In the genomic region with DNA sequence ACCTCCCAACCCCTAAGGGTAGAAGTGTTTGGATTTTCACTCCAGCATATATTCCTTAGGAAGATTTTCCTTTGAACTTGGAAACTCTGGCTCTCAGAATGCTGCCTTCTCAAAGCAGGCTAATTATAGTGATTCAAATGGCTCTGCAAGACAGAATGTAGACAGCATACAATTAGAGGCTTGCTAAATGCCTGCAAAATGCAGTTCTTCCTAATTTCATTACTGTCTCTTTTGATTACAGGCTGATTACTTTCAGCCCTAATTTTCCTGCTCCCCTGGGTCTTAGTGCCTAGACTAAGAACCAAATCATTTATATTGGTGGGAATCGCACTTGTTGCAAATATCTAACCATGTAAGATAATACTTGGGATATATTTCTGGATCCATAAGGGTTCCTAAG, we compare ENCODE assay signal across 17 cellular contexts. TPM values are rescaled to one million over a fixed set of nuclear protein-coding genes. Genes with fewer than 3 reads are reported as not detected.
DNase-seq lines count a peak whose midpoint lies in the region; TF ChIP-seq lines count a peak whose summit lies in the region.
"Had no signal": no experiment of that assay in that cellular context is flagged by ENCODE, and none has a peak within 500 bp of the region (broad histone marks: within the 10 kb centered on the region; RNA-seq: fewer than 3 reads in every experiment).

No MANE protein-coding gene starts in this region.

- no peaks in the 10 kb centered on the region for H3K9me3 Mint-ChIP-seq in immature natural killer cell
- H3K9me3 Mint-ChIP-seq: CD4-positive, alpha-beta T cell; CD8-positive, alpha-beta memory T cell had no signal

- DNase-seq in NCI-H2227 treated with DMSO at 0.1 percent for 48 hours (lab: John Stamatoyannopoulos, UW), result peak; percentile 25
- DNase-seq in NCI-H2227 (lab: John Stamatoyannopoulos, UW; ENCODE audit: unreplicated experiment), result no peak
- no peak for DNase-seq in SK-N-SH
- no peak for DNase-seq in mesendoderm
- DNase-seq in immature natural killer cell, result no peak
- no peak for DNase-seq in activated CD4-positive, alpha-beta T cell treated with anti-CD3 and anti-CD28 coated beads, Interleukin-2, amount 50 U/mL, for 1 hour
- DNase-seq: CD4-positive, alpha-beta T cell; CD8-positive, alpha-beta memory T cell; DMS 273 treated with DMSO at 0.1 percent for 48 hours; DMS79 treated with DMSO at 0.1 percent for 48 hours; GOT3; H7; HCEC 1CT had no signal

- H3K27ac ChIP-seq in SK-N-SH (ENCODE audit: low read depth in 2 of 2, low read length in 1 of 2), result peak overlapping the region in 1 of 2 experiments; percentile 90; a peak in 2 of 4 replicates
- no peak overlapping the region for H3K27ac ChIP-seq in mesendoderm (ENCODE audit: low read depth, low read length)
- H3K27ac ChIP-seq: 22Rv1; BLaER1 treated with 17β-estradiol and CSF1 and Interleukin-3, amounts not matched to agents 10 nM and 100 nM had no signal

- no peak overlapping the region for H3K4me2 ChIP-seq in SK-N-SH
- H3K4me2 ChIP-seq in mesendoderm (ENCODE audit: low read length), result no peak overlapping the region
- H3K4me2 ChIP-seq: BLaER1 treated with 17β-estradiol and CSF1 and Interleukin-3, amounts not matched to agents 10 nM and 100 nM had no signal

- H2AK5ac ChIP-seq in mesendoderm (ENCODE audit: low read length), result no peak overlapping the region

- H4K5ac ChIP-seq in mesendoderm (ENCODE audit: low read length), result no peak overlapping the region

- no peaks in the 10 kb centered on the region for H3K79me1 ChIP-seq in mesendoderm (ENCODE audit: low read length)

- H3K18ac ChIP-seq in mesendoderm (ENCODE audit: low read length), result peak overlapping the region; percentile 87

- H3K4me3 Mint-ChIP-seq in immature natural killer cell, result no peak overlapping the region
- H3K4me3 Mint-ChIP-seq: B cell; CD14-positive monocyte; CD4-positive, alpha-beta T cell; CD8-positive, alpha-beta memory T cell had no signal

- H2BK5ac ChIP-seq in mesendoderm (ENCODE audit: low read length), result no peak overlapping the region

- no peak overlapping the region for H4K8ac ChIP-seq in mesendoderm (ENCODE audit: low read depth, low read length)

- no peaks in the 10 kb centered on the region for H3K36me3 ChIP-seq in SK-N-SH (replicated peaks in 1 of 2; ENCODE audit: control insufficient read depth in 1 of 2, insufficient read depth in 2 of 2, low read length in 1 of 2)
- H3K36me3 ChIP-seq in mesendoderm (ENCODE audit: control insufficient read depth, insufficient read depth, low read length), result no peaks in the 10 kb centered on the region
- H3K36me3 ChIP-seq: BLaER1 treated with 17β-estradiol and CSF1 and Interleukin-3, amounts not matched to agents 10 nM and 100 nM had no signal

- no peaks in the 10 kb centered on the region for H3K9me3 ChIP-seq in SK-N-SH
- H3K9me3 ChIP-seq: BLaER1 treated with 17β-estradiol and CSF1 and Interleukin-3, amounts not matched to agents 10 nM and 100 nM had no signal

- POLR2A ChIA-PET in SK-N-SH (lab: Yijun Ruan, JAX), result no interaction called here

- H4K20me1 ChIP-seq in SK-N-SH (ENCODE audit: insufficient read depth), result no peaks in the 10 kb centered on the region
- H4K20me1 ChIP-seq: BLaER1 treated with 17β-estradiol and CSF1 and Interleukin-3, amounts not matched to agents 10 nM and 100 nM had no signal

- no peaks in the 10 kb centered on the region for H3K4me1 Mint-ChIP-seq in immature natural killer cell
- H3K4me1 Mint-ChIP-seq: B cell; CD8-positive, alpha-beta memory T cell had no signal

- no peak overlapping the region for H2BK120ac ChIP-seq in mesendoderm (ENCODE audit: low read depth, low read length)

- no peaks in the 10 kb centered on the region for H3K27me3 Mint-ChIP-seq in immature natural killer cell (ENCODE audit: low read depth in 3 of 3)
- H3K27me3 Mint-ChIP-seq: B cell; CD4-positive, alpha-beta T cell; CD8-positive, alpha-beta memory T cell had no signal

- no peak overlapping the region for H3K56ac ChIP-seq in mesendoderm (ENCODE audit: low read length)

- H3K36me3 Mint-ChIP-seq in immature natural killer cell, result no peaks in the 10 kb centered on the region
- H3K36me3 Mint-ChIP-seq: CD14-positive monocyte; CD8-positive, alpha-beta memory T cell had no signal

- CTCF ChIA-PET in SK-N-SH (lab: Yijun Ruan, JAX), result no interaction called here

- no peak for TF ChIP-seq RAD21 in SK-N-SH (IDR thresholded peaks at IDR 0.05; ENCODE audit: low read length)

- H3K79me2 ChIP-seq in SK-N-SH (ENCODE audit: insufficient read depth), result no peaks in the 10 kb centered on the region
- H3K79me2 ChIP-seq in mesendoderm (ENCODE audit: control insufficient read depth, insufficient read depth, low read length), result no peaks in the 10 kb centered on the region

- no peaks in the 10 kb centered on the region for H3F3A ChIP-seq in SK-N-SH (replicated peaks; ENCODE audit: insufficient read depth)

- 56% methylated on average over 1 of the region's 1 CpG for WGBS in SK-N-SH (ENCODE audit: low lambda C conversion rate)
- no CpG with 5 or more reads among the region's 1 CpG for WGBS in mesendoderm (ENCODE audit: extremely low coverage, insufficient coverage, low lambda C conversion rate)

- no peaks in the 10 kb centered on the region for H3K9me2 ChIP-seq in SK-N-SH

- peak in 1 of 2 experiments; percentile 87; a peak in 2 of 4 replicates for TF ChIP-seq EP300 in SK-N-SH (IDR thresholded peaks at IDR 0.05; ENCODE audit: borderline replicate concordance in 1 of 2, low read depth in 1 of 2, low read length in 1 of 2)

- H3K27ac Mint-ChIP-seq in immature natural killer cell, result no peak overlapping the region
- H3K27ac Mint-ChIP-seq: B cell; CD14-positive monocyte; CD4-positive, alpha-beta T cell; CD8-positive, alpha-beta memory T cell had no signal

- H2AFZ ChIP-seq in SK-N-SH (ENCODE audit: low read depth), result no peak overlapping the region

- H3K4me1 ChIP-seq in SK-N-SH (ENCODE audit: control insufficient read depth in 1 of 2, insufficient read depth in 2 of 2, low read depth in 1 of 2, low read length in 1 of 2) (peaks cover 0 to 45% of the 10 kb centered on the region in 2 experiments; a peak in 2 of 4 replicates), mesendoderm (ENCODE audit: control insufficient read depth, low read depth, low read length) (peaks cover 4% of the 10 kb centered on the region)

- H3K23ac ChIP-seq in mesendoderm (ENCODE audit: low read length), result no peak overlapping the region

- H3K9ac ChIP-seq in SK-N-SH (no peak overlapping the region), mesendoderm (ENCODE audit: low read length) (peak overlapping the region; percentile 3)
- H3K9ac ChIP-seq: BLaER1 treated with 17β-estradiol and CSF1 and Interleukin-3, amounts not matched to agents 10 nM and 100 nM had no signal

- H3K27me3 ChIP-seq in SK-N-SH (ENCODE audit: insufficient read depth) (no peaks in the 10 kb centered on the region), mesendoderm (ENCODE audit: insufficient read depth, low read length, poor library complexity) (no peaks in the 10 kb centered on the region)
- H3K27me3 ChIP-seq: BLaER1 treated with 17β-estradiol and CSF1 and Interleukin-3, amounts not matched to agents 10 nM and 100 nM had no signal

- no peak for TF ChIP-seq CTCF in SK-N-SH (IDR thresholded peaks at IDR 0.05)

- H2BK15ac ChIP-seq in mesendoderm (replicated peaks; ENCODE audit: low read depth), result no peak overlapping the region

- H3K4me3 ChIP-seq in SK-N-SH (ENCODE audit: low read depth in 2 of 2, low read length in 1 of 2) (no peak overlapping the region), mesendoderm (ENCODE audit: low read length) (no peak overlapping the region)
- H3K4me3 ChIP-seq: BLaER1 treated with 17β-estradiol and CSF1 and Interleukin-3, amounts not matched to agents 10 nM and 100 nM had no signal

- H3K4ac ChIP-seq in mesendoderm (ENCODE audit: low read depth, low read length), result no peak overlapping the region

TF ChIP-seq in SK-N-SH, 30 proteins besides CTCF, POLR2A, EP300 and RAD21 (continues in another document):
- no peak for TF ChIP-seq NFIC (IDR thresholded peaks at IDR 0.05; ENCODE audit: borderline replicate concordance)
- TF ChIP-seq, protein P1, sequence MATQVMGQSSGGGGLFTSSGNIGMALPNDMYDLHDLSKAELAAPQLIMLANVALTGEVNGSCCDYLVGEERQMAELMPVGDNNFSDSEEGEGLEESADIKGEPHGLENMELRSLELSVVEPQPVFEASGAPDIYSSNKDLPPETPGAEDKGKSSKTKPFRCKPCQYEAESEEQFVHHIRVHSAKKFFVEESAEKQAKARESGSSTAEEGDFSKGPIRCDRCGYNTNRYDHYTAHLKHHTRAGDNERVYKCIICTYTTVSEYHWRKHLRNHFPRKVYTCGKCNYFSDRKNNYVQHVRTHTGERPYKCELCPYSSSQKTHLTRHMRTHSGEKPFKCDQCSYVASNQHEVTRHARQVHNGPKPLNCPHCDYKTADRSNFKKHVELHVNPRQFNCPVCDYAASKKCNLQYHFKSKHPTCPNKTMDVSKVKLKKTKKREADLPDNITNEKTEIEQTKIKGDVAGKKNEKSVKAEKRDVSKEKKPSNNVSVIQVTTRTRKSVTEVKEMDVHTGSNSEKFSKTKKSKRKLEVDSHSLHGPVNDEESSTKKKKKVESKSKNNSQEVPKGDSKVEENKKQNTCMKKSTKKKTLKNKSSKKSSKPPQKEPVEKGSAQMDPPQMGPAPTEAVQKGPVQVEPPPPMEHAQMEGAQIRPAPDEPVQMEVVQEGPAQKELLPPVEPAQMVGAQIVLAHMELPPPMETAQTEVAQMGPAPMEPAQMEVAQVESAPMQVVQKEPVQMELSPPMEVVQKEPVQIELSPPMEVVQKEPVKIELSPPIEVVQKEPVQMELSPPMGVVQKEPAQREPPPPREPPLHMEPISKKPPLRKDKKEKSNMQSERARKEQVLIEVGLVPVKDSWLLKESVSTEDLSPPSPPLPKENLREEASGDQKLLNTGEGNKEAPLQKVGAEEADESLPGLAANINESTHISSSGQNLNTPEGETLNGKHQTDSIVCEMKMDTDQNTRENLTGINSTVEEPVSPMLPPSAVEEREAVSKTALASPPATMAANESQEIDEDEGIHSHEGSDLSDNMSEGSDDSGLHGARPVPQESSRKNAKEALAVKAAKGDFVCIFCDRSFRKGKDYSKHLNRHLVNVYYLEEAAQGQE (IDR thresholded peaks at IDR 0.05; ENCODE audit: low read depth, low read length), result no peak

RNA-seq across cellular contexts. Expression of a gene that starts 50.8 kb away (rescaled TPM):
- 0.05 and 0.12 TPM in 2 replicates for polyA plus RNA-seq in SK-N-SH (2012; rRNA removed)
- polyA plus RNA-seq in SK-N-SH (2012; cell fraction: cytosol; rRNA removed), result 0.01 TPM in 1 of 2 replicates, not detected in the other
- 0.95 and 1.0 TPM in 2 replicates for polyA plus RNA-seq in SK-N-SH (2012; cell fraction: nucleus; rRNA removed)
- polyA plus RNA-seq in mesendoderm (2013, experiment 1 of 2), result 0.04 TPM
- polyA plus RNA-seq in mesendoderm (2013, experiment 2 of 2), result 0.06 TPM
- under 1 TPM; 0.63 to 0.76 (median 0.71) TPM for polyA plus RNA-seq in immature natural killer cell
- polyA plus RNA-seq: CD14-positive monocyte had no signal

RNA-seq across cellular contexts. Expression of a gene that starts 55.2 kb away (rescaled TPM):
- 15.9 and 16.2 TPM in 2 replicates for polyA plus RNA-seq in SK-N-SH (2012; rRNA removed)
- 14.0 and 17.9 TPM in 2 replicates for polyA plus RNA-seq in SK-N-SH (2012; cell fraction: cytosol; rRNA removed)
- 18.9 and 28.3 TPM in 2 replicates for polyA plus RNA-seq in SK-N-SH (2012; cell fraction: nucleus; rRNA removed)
- polyA plus RNA-seq in mesendoderm (2013, experiment 1 of 2), result 11.3 TPM
- polyA plus RNA-seq in mesendoderm (2013, experiment 2 of 2), result 10.7 TPM
- 10 to 100 TPM in 2 of 3 donors, 1 to 10 TPM in 1; 9.5 to 19.4 (median 16.0) TPM for polyA plus RNA-seq in immature natural killer cell
